ENCODE assay signal across 1 cellular context in the genomic region with DNA sequence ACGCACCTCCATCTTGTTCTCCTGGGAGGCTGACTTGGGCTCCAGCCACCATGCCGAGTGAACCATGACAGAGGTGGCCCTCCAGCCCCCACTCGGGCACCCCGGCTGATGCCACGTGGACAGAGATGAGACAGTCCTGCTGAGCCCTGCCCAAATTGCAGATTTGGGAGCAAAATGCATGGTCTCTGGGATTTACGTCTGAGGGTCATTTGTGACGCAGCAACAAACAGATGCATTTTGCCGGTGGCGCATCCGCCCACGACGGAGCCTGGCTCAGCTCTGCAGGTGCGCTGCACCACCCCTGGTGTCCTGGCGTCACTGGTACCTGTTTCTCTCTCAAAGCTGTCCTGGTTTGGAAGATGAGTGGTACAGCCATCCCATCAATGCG.
TF ChIP-seq lines count a peak whose summit lies in the region.

No MANE protein-coding gene starts in this region.

TF ChIP-seq in SK-N-SH, 30 proteins besides CTCF, POLR2A, EP300 and RAD21 (continued from another document):
- TF ChIP-seq, protein P1, sequence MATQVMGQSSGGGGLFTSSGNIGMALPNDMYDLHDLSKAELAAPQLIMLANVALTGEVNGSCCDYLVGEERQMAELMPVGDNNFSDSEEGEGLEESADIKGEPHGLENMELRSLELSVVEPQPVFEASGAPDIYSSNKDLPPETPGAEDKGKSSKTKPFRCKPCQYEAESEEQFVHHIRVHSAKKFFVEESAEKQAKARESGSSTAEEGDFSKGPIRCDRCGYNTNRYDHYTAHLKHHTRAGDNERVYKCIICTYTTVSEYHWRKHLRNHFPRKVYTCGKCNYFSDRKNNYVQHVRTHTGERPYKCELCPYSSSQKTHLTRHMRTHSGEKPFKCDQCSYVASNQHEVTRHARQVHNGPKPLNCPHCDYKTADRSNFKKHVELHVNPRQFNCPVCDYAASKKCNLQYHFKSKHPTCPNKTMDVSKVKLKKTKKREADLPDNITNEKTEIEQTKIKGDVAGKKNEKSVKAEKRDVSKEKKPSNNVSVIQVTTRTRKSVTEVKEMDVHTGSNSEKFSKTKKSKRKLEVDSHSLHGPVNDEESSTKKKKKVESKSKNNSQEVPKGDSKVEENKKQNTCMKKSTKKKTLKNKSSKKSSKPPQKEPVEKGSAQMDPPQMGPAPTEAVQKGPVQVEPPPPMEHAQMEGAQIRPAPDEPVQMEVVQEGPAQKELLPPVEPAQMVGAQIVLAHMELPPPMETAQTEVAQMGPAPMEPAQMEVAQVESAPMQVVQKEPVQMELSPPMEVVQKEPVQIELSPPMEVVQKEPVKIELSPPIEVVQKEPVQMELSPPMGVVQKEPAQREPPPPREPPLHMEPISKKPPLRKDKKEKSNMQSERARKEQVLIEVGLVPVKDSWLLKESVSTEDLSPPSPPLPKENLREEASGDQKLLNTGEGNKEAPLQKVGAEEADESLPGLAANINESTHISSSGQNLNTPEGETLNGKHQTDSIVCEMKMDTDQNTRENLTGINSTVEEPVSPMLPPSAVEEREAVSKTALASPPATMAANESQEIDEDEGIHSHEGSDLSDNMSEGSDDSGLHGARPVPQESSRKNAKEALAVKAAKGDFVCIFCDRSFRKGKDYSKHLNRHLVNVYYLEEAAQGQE (IDR thresholded peaks at IDR 0.05; ENCODE audit: low read depth, low read length), result no peak
- TF ChIP-seq RCOR1 (IDR thresholded peaks at IDR 0.05; ENCODE audit: low read length), result no peak
- TF ChIP-seq YY1 (IDR thresholded peaks at IDR 0.05; ENCODE audit: low read depth), result no peak
- TF ChIP-seq, protein P2, sequence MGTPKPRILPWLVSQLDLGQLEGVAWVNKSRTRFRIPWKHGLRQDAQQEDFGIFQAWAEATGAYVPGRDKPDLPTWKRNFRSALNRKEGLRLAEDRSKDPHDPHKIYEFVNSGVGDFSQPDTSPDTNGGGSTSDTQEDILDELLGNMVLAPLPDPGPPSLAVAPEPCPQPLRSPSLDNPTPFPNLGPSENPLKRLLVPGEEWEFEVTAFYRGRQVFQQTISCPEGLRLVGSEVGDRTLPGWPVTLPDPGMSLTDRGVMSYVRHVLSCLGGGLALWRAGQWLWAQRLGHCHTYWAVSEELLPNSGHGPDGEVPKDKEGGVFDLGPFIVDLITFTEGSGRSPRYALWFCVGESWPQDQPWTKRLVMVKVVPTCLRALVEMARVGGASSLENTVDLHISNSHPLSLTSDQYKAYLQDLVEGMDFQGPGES (IDR thresholded peaks at IDR 0.05; ENCODE audit: low read depth, low read length), result no peak
- TF ChIP-seq RXRA (IDR thresholded peaks at IDR 0.05; ENCODE audit: borderline replicate concordance, low read depth), result no peak
- no peak for TF ChIP-seq SIN3A (IDR thresholded peaks at IDR 0.05; ENCODE audit: borderline replicate concordance, low read depth, low read length)
- TF ChIP-seq NRF1 (IDR thresholded peaks at IDR 0.05; ENCODE audit: low read depth, low read length), result no peak
- no peak for TF ChIP-seq MXI1 (IDR thresholded peaks at IDR 0.05; ENCODE audit: low read depth, low read length)
- TF ChIP-seq GATA2 (CRISPR knock-in tag; IDR thresholded peaks at IDR 0.05), result no peak
- TF ChIP-seq, protein P3, sequence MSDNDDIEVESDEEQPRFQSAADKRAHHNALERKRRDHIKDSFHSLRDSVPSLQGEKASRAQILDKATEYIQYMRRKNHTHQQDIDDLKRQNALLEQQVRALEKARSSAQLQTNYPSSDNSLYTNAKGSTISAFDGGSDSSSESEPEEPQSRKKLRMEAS (IDR thresholded peaks at IDR 0.05; ENCODE audit: low read depth), result no peak
- TF ChIP-seq, protein P4, sequence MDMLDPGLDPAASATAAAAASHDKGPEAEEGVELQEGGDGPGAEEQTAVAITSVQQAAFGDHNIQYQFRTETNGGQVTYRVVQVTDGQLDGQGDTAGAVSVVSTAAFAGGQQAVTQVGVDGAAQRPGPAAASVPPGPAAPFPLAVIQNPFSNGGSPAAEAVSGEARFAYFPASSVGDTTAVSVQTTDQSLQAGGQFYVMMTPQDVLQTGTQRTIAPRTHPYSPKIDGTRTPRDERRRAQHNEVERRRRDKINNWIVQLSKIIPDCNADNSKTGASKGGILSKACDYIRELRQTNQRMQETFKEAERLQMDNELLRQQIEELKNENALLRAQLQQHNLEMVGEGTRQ (IDR thresholded peaks at IDR 0.05; ENCODE audit: borderline replicate concordance, low read depth, low read length), result no peak
- TF ChIP-seq RFX5 (IDR thresholded peaks at IDR 0.05; ENCODE audit: low read length), result no peak
- TF ChIP-seq GABPA (IDR thresholded peaks at IDR 0.05; ENCODE audit: low read depth), result no peak
- no peak for TF ChIP-seq TEAD4 (IDR thresholded peaks at IDR 0.05; ENCODE audit: borderline replicate concordance, insufficient read depth)
- no peak for TF ChIP-seq FOXM1 (IDR thresholded peaks at IDR 0.05; ENCODE audit: low read depth)
- no peak for TF ChIP-seq POLR2AphosphoS5 (IDR thresholded peaks at IDR 0.05; ENCODE audit: low read depth, low read length)
